8 cellular contexts compared by ENCODE assay signal in the genomic region with DNA sequence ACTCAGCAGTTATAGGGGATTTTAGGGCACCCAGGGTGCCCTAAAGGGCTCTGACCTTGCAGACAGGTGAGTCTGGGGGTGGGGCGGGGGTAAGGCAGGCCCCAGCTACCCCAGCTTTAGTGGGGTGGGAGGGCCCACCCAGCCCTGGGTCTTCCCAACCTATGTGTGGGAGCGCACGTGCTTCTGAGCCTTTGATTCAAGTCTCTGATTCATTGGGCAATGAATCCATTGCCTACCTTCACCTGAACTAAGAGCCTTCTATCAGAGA. TPM values are rescaled to one million over a fixed set of nuclear protein-coding genes. Genes with fewer than 3 reads are reported as not detected.
DNase-seq lines count a peak whose midpoint lies in the region; ATAC-seq, FAIRE-seq and TF ChIP-seq lines count a peak whose summit lies in the region.

No MANE protein-coding gene starts in this region.

- H3K4me3 ChIP-seq in A673 (ENCODE audit: low read depth, low read length, poor library complexity, severe bottlenecking) = no peak overlapping the region
- peak overlapping the region; percentile 87 for H3K4me3 ChIP-seq in Loucy (ENCODE audit: low read length, poor library complexity, severe bottlenecking)
- peak overlapping the region; percentile 50 for H3K4me3 ChIP-seq in ectodermal cell (ENCODE audit: insufficient read depth, low read depth, low read length)

- peak overlapping the region; percentile 90 to 94 for H3K27ac Mint-ChIP-seq in natural killer cell

- H3K9me3 ChIP-seq in A673 (ENCODE audit: low read depth, low read length, poor library complexity, severe bottlenecking) = no peaks in the 10 kb centered on the region
- no peaks in the 10 kb centered on the region for H3K9me3 ChIP-seq in Loucy (ENCODE audit: insufficient read depth, low read depth, low read length)
- no peaks in the 10 kb centered on the region for H3K9me3 ChIP-seq in ectodermal cell (ENCODE audit: control insufficient read depth, low read length)

- peak overlapping the region; percentile 67 for H3K27ac ChIP-seq in A673 (ENCODE audit: low read depth, low read length, poor library complexity, severe bottlenecking)
- H3K27ac ChIP-seq in ectodermal cell (ENCODE audit: insufficient read depth, low read depth, low read length, poor library complexity, severe bottlenecking) = no peak overlapping the region

- DNase-seq in A673 (ENCODE audit: low spot score) (no peak), natural killer cell (no peak), RCC 7860 (ENCODE audit: low spot score) (no peak), left lobe of liver (ENCODE audit: low spot score) (no peak)
- no peak for DNase-seq in stimulated activated naive CD4-positive, alpha-beta T cell (lab: John Stamatoyannopoulos, UW)

- FAIRE-seq in RCC 7860 (lab: Jason Lieb, UNC) = no peak

- H2AFZ ChIP-seq in Loucy (ENCODE audit: low read length) = no peak overlapping the region

- H3K27me3 ChIP-seq in A673 (replicated peaks; ENCODE audit: insufficient read depth, low read depth, low read length, poor library complexity) (no peaks in the 10 kb centered on the region), Loucy (ENCODE audit: insufficient read depth, low read length, poor library complexity, severe bottlenecking) (no peaks in the 10 kb centered on the region), ectodermal cell (ENCODE audit: control insufficient read depth, insufficient read depth, low read length, poor library complexity, severe bottlenecking) (no peaks in the 10 kb centered on the region)

- H4K20me1 ChIP-seq in Loucy (ENCODE audit: insufficient read depth, low read length, poor library complexity, severe bottlenecking) = peaks cover 28% of the 10 kb centered on the region

- H3K36me3 Mint-ChIP-seq in natural killer cell = peaks cover 11% of the 10 kb centered on the region

- H3K4me2 ChIP-seq in Loucy (ENCODE audit: low read depth, low read length, poor library complexity, severe bottlenecking) = peak overlapping the region; percentile 98

- H3K36me3 ChIP-seq in A673 (ENCODE audit: insufficient read depth, low read length, poor library complexity, severe bottlenecking) (no peaks in the 10 kb centered on the region), Loucy (ENCODE audit: insufficient read depth, low read length) (peaks cover 7% of the 10 kb centered on the region), ectodermal cell (ENCODE audit: control insufficient read depth, insufficient read depth, low read length) (no peaks in the 10 kb centered on the region)

- peak overlapping the region; percentile 94 for H3K4me3 Mint-ChIP-seq in natural killer cell

- H3K9me2 ChIP-seq in Loucy (replicated peaks; ENCODE audit: low read depth, low read length) = no peaks in the 10 kb centered on the region

- peak overlapping the region; percentile 94 for H3K9ac ChIP-seq in Loucy (ENCODE audit: low read depth, low read length, poor library complexity, severe bottlenecking)

- POLR2A ChIA-PET in A673 (lab: Charles Lee; ENCODE audit: low non-redundant PET) = no interaction called here

- peaks cover 52 to 60% of the 10 kb centered on the region in 2 donors for H3K4me1 Mint-ChIP-seq in natural killer cell

- no peaks in the 10 kb centered on the region for H3K9me3 Mint-ChIP-seq in natural killer cell

- H3F3A ChIP-seq in Loucy (ENCODE audit: low read depth) = peaks cover 2% of the 10 kb centered on the region; the same call in 1 of the 2 replicates

- WGBS in ectodermal cell, 2 experiments = 74 to 80% methylated on average over 3 of the region's 3 CpGs

- H3K27me3 Mint-ChIP-seq in natural killer cell (ENCODE audit: low read depth in 2 of 2) = no peaks in the 10 kb centered on the region

- H3K4me1 ChIP-seq in A673 (ENCODE audit: insufficient read depth, low read length, poor library complexity, severe bottlenecking) (peaks cover 29% of the 10 kb centered on the region), Loucy (ENCODE audit: insufficient read depth, low read length, poor library complexity, severe bottlenecking) (peaks cover 44% of the 10 kb centered on the region), ectodermal cell (ENCODE audit: control insufficient read depth, insufficient read depth, low read length) (peaks cover 18% of the 10 kb centered on the region)

- H3K79me2 ChIP-seq in Loucy (ENCODE audit: insufficient read depth, low read length) = peaks cover 56% of the 10 kb centered on the region

- CTCF ChIA-PET in A673 (lab: Charles Lee) = interaction anchor here (1.0 to 1.3 kb wide), 2 partner anchors 49 to 112 kb away, joined by 4 to 5 read pairs; no protein-coding TSS in a partner anchor

- ATAC-seq in natural killer cell (no peak), HG03460 (IDR thresholded peaks at IDR 0.05; ENCODE audit: unreplicated experiment) (no peak), left lobe of liver (no peak)

- intact Hi-C loops in A673 (cut with micrococcal nuclease; ENCODE audit: unreplicated experiment) (no loop called here), natural killer cell (cut with micrococcal nuclease) (loop anchor here (2.0 kb wide), 1 partner anchor 76 kb away; a partner anchor contains a TSS)

- no TSS peak for BruUV-seq in A673 (replicated peaks; lab: Mats Ljungman, UMichigan)

- TF ChIP-seq CTCF in A673 (conservative IDR thresholded peaks at IDR 0.05; ENCODE audit: low read depth, low read length) (no peak), Loucy (conservative IDR thresholded peaks at IDR 0.05; ENCODE audit: low read length) (no peak), natural killer cell (IDR thresholded peaks at IDR 0.05) (no peak)

RNA-seq across cellular contexts. Expression of a gene that starts 0.9 kb away (rescaled TPM):
- total RNA-seq in A673 (2021) (1.3 and 1.9 TPM in 2 replicates), natural killer cell (10 to 100 TPM; 74.8 to 80.2 (median 78.1) TPM), left lobe of liver (9.5 TPM)
- polyA plus RNA-seq in ectodermal cell (2013, experiment 1 of 4) = 19.5 TPM
- 18.1 TPM for polyA plus RNA-seq in ectodermal cell (2013, experiment 2 of 4)
- polyA plus RNA-seq in ectodermal cell (2013, experiment 3 of 4) = 17.0 TPM
- 18.5 TPM for polyA plus RNA-seq in ectodermal cell (2013, experiment 4 of 4)
